Comparison of ENCODE assay signal across 8 cellular contexts in genomic region chr3:40476478-40477470, GRCh38. TPM values are rescaled to one million over a fixed set of nuclear protein-coding genes. Genes with fewer than 3 reads are reported as not detected.
A peak's percentile ranks its signal among the peaks of the same experiment; 100 is the strongest.
DNase-seq lines count a peak whose midpoint lies in the region; ATAC-seq and TF ChIP-seq lines count a peak whose summit lies in the region.

ZNF619 (plus strand) TSS chr3:40477122; CDS start chr3:40477980, 858 bp downstream.

- peaks cover 11% of the 10 kb centered on the region for H3K4me1 Mint-ChIP-seq in activated naive CD8-positive, alpha-beta T cell treated with anti-CD3 and anti-CD28 coated beads for 36 hours

- no peaks in the 10 kb centered on the region for H3K27me3 ChIP-seq in upper lobe of right lung

- intact Hi-C loops in head of caudate nucleus (cut with DNase I): no loop called here
- intact Hi-C loops in upper lobe of right lung (cut with DNase I): no loop called here

- peak within 1 kb of the TSS; percentile 83 for H3K27ac Mint-ChIP-seq in activated naive CD8-positive, alpha-beta T cell treated with anti-CD3 and anti-CD28 coated beads for 36 hours

- H3K36me3 Mint-ChIP-seq in activated naive CD8-positive, alpha-beta T cell treated with anti-CD3 and anti-CD28 coated beads for 36 hours: peaks cover 14% of the 10 kb centered on the region

- peak within 1 kb of the TSS; percentile 94 for H3K4me3 ChIP-seq in upper lobe of right lung

- H3K27me3 Mint-ChIP-seq in activated naive CD8-positive, alpha-beta T cell treated with anti-CD3 and anti-CD28 coated beads for 36 hours: no peaks in the 10 kb centered on the region

- H3K9me3 Mint-ChIP-seq in activated naive CD8-positive, alpha-beta T cell treated with anti-CD3 and anti-CD28 coated beads for 36 hours: no peaks in the 10 kb centered on the region

- DNase-seq in Daoy (ENCODE audit: low read depth) (peak; percentile 69), HuH-7.5 (ENCODE audit: low spot score) (peak; percentile 66), SHP77 (lab: John Stamatoyannopoulos, UW) (peak; percentile 45 to 50), head of caudate nucleus (peak; percentile 40 to 86 (median 65)), occipital lobe (lab: John Stamatoyannopoulos, UW) (peak; percentile 40), upper lobe of right lung (peak; percentile 88)
- DNase-seq in activated naive CD8-positive, alpha-beta T cell treated with anti-CD3 and anti-CD28 coated beads for 36 hours: peak; percentile 56

- no peak for TF ChIP-seq CTCF in upper lobe of right lung (IDR thresholded peaks at IDR 0.05)

- peaks cover 5% of the 10 kb centered on the region for H3K4me1 ChIP-seq in upper lobe of right lung

- H3K27ac ChIP-seq in upper lobe of right lung: peak within 1 kb of the TSS; percentile 88

- peak; percentile 90 for ATAC-seq in GM21447 (IDR thresholded peaks at IDR 0.05; ENCODE audit: unreplicated experiment)
- ATAC-seq in upper lobe of right lung: peak; percentile 98

- no peaks in the 10 kb centered on the region for H3K9me3 ChIP-seq in upper lobe of right lung

- peaks cover 25% of the 10 kb centered on the region for H3K36me3 ChIP-seq in upper lobe of right lung

- H3K4me3 Mint-ChIP-seq in activated naive CD8-positive, alpha-beta T cell treated with anti-CD3 and anti-CD28 coated beads for 36 hours: peak within 1 kb of the TSS; percentile 86

RNA-seq across cellular contexts. Expression of gene ZNF619, which starts in this region (rescaled TPM):
- total RNA-seq in Daoy (2014; rRNA removed; shearing (Covaris generic)): 1.1 and 1.7 TPM in 2 replicates
- total RNA-seq in activated naive CD8-positive, alpha-beta T cell treated with anti-CD3 and anti-CD28 coated beads for 36 hours: 1 to 10 TPM; 6.4 to 7.4 TPM
- total RNA-seq in occipital lobe (5.9 TPM), upper lobe of right lung (6.8 TPM)

Comparison
In these comparisons a context has a peak if more than half of its experiments do, and no peak if none do; other contexts are left out.
1. Peak in every context shown above with its lines: DNase-seq, ATAC-seq, H3K4me3 ChIP-seq and H3K27ac ChIP-seq.